ENCODE assay signal across 1 cellular context in the genomic region with DNA sequence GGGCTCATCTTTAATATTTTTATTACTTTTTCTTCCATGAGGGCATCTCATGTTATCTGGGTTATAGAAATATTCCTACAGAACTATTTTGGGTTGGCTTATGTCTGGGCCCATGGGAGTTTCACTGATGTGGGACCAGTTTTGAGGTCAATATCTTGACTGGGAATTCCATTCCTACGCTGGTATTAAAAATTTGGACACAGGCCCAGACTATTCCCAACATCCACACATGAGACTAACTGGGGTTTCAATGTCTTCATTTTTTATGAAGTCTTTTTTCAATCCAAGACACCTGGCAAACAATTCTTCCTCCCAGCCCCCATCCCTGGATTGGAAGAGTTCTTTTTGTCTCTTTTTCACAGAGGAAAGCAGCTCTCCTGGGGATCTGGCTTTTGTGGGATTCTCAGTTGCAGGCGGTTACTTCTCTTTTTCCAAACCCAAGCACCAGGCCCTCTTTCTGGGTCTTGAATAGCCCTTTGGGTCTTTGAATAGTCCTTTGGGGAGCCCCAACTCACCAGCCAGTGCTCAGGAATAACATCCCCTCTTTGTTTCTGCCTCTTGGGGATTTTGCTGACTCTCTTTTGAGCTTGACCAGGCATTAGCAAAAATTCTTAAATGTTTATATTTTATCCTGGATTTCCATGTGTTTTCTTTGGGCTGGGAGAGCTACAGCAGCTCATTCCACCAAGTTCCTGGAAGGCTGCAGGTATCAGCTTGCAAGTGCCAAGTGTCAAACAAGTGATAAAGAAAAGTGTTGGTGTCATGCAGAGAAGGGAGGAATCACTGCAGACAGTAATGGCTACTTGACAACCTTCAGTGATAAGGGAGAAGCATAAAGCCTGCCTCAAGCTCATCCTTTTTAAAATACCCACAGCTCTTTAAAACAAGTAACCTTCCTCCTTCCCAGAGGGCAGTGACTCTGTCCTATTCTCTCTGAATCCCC.
TF ChIP-seq lines count a peak whose summit lies in the region.

No MANE protein-coding gene starts in this region.

TF ChIP-seq in GM23338, 12 proteins besides CTCF, POLR2A, EP300 and RAD21 (continued from another document):
- TF ChIP-seq, protein P1, sequence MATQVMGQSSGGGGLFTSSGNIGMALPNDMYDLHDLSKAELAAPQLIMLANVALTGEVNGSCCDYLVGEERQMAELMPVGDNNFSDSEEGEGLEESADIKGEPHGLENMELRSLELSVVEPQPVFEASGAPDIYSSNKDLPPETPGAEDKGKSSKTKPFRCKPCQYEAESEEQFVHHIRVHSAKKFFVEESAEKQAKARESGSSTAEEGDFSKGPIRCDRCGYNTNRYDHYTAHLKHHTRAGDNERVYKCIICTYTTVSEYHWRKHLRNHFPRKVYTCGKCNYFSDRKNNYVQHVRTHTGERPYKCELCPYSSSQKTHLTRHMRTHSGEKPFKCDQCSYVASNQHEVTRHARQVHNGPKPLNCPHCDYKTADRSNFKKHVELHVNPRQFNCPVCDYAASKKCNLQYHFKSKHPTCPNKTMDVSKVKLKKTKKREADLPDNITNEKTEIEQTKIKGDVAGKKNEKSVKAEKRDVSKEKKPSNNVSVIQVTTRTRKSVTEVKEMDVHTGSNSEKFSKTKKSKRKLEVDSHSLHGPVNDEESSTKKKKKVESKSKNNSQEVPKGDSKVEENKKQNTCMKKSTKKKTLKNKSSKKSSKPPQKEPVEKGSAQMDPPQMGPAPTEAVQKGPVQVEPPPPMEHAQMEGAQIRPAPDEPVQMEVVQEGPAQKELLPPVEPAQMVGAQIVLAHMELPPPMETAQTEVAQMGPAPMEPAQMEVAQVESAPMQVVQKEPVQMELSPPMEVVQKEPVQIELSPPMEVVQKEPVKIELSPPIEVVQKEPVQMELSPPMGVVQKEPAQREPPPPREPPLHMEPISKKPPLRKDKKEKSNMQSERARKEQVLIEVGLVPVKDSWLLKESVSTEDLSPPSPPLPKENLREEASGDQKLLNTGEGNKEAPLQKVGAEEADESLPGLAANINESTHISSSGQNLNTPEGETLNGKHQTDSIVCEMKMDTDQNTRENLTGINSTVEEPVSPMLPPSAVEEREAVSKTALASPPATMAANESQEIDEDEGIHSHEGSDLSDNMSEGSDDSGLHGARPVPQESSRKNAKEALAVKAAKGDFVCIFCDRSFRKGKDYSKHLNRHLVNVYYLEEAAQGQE (IDR thresholded peaks at IDR 0.05; ENCODE audit: unreplicated experiment): no peak
- TF ChIP-seq, protein P2, sequence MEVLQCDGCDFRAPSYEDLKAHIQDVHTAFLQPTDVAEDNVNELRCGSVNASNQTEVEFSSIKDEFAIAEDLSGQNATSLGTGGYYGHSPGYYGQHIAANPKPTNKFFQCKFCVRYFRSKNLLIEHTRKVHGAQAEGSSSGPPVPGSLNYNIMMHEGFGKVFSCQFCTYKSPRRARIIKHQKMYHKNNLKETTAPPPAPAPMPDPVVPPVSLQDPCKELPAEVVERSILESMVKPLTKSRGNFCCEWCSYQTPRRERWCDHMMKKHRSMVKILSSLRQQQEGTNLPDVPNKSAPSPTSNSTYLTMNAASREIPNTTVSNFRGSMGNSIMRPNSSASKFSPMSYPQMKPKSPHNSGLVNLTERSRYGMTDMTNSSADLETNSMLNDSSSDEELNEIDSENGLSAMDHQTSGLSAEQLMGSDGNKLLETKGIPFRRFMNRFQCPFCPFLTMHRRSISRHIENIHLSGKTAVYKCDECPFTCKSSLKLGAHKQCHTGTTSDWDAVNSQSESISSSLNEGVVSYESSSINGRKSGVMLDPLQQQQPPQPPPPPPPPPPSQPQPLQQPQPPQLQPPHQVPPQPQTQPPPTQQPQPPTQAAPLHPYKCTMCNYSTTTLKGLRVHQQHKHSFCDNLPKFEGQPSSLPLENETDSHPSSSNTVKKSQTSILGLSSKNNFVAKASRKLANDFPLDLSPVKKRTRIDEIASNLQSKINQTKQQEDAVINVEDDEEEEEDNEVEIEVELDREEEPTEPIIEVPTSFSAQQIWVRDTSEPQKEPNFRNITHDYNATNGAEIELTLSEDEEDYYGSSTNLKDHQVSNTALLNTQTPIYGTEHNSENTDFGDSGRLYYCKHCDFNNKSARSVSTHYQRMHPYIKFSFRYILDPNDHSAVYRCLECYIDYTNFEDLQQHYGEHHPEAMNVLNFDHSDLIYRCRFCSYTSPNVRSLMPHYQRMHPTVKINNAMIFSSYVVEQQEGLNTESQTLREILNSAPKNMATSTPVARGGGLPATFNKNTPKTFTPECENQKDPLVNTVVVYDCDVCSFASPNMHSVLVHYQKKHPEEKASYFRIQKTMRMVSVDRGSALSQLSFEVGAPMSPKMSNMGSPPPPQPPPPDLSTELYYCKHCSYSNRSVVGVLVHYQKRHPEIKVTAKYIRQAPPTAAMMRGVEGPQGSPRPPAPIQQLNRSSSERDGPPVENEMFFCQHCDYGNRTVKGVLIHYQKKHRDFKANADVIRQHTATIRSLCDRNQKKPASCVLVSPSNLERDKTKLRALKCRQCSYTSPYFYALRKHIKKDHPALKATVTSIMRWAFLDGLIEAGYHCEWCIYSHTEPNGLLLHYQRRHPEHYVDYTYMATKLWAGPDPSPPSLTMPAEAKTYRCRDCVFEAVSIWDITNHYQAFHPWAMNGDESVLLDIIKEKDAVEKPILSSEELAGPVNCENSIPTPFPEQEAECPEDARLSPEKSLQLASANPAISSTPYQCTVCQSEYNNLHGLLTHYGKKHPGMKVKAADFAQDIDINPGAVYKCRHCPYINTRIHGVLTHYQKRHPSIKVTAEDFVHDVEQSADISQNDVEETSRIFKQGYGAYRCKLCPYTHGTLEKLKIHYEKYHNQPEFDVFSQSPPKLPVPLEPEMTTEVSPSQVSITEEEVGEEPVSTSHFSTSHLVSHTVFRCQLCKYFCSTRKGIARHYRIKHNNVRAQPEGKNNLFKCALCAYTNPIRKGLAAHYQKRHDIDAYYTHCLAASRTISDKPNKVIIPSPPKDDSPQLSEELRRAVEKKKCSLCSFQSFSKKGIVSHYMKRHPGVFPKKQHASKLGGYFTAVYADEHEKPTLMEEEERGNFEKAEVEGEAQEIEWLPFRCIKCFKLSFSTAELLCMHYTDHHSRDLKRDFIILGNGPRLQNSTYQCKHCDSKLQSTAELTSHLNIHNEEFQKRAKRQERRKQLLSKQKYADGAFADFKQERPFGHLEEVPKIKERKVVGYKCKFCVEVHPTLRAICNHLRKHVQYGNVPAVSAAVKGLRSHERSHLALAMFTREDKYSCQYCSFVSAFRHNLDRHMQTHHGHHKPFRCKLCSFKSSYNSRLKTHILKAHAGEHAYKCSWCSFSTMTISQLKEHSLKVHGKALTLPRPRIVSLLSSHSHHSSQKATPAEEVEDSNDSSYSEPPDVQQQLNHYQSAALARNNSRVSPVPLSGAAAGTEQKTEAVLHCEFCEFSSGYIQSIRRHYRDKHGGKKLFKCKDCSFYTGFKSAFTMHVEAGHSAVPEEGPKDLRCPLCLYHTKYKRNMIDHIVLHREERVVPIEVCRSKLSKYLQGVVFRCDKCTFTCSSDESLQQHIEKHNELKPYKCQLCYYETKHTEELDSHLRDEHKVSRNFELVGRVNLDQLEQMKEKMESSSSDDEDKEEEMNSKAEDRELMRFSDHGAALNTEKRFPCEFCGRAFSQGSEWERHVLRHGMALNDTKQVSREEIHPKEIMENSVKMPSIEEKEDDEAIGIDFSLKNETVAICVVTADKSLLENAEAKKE (CRISPR knock-in tag; IDR thresholded peaks at IDR 0.05): no peak
- TF ChIP-seq, protein P3, sequence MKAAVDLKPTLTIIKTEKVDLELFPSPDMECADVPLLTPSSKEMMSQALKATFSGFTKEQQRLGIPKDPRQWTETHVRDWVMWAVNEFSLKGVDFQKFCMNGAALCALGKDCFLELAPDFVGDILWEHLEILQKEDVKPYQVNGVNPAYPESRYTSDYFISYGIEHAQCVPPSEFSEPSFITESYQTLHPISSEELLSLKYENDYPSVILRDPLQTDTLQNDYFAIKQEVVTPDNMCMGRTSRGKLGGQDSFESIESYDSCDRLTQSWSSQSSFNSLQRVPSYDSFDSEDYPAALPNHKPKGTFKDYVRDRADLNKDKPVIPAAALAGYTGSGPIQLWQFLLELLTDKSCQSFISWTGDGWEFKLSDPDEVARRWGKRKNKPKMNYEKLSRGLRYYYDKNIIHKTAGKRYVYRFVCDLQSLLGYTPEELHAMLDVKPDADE (IDR thresholded peaks at IDR 0.05): no peak
- TF ChIP-seq STAT1 (IDR thresholded peaks at IDR 0.05; ENCODE audit: unreplicated experiment) (no peak), EZH2phosphoT487 (IDR thresholded peaks at IDR 0.05; ENCODE audit: unreplicated experiment) (no peak), POLR2AphosphoS5 (IDR thresholded peaks at IDR 0.05; ENCODE audit: low read depth) (no peak)
